Comparison of ENCODE assay signal across 1 cellular context in genomic region chr19:13097331-13098258, GRCh38.
A peak's percentile ranks its signal among the peaks of the same experiment; 100 is the strongest.
TF ChIP-seq lines count a peak whose summit lies in the region.

No MANE protein-coding gene starts in this region.

TF ChIP-seq in K562, 482 proteins besides CTCF, POLR2A, EP300 and RAD21 (continued from another document and continues in another):
- TF ChIP-seq ZNF639 (CRISPR knock-in tag; conservative IDR thresholded peaks at IDR 0.05 in 1 of 2, IDR thresholded peaks at IDR 0.05 in 1 of 2) (peak in 1 of 2 experiments; percentile 19; a peak in 1 of 4 replicates), EGR1 (conservative IDR thresholded peaks at IDR 0.05) (peak; percentile 91), MAX (CRISPR knock-in tag; IDR thresholded peaks at IDR 0.05) (peak; percentile 38; the same call in 1 of the 2 replicates), SUPT5H (IDR thresholded peaks at IDR 0.05) (peak; percentile 76), HMG20B (CRISPR knock-in tag; IDR thresholded peaks at IDR 0.05) (no peak), RB1 (IDR thresholded peaks at IDR 0.05; ENCODE audit: low read depth) (peak; percentile 43), KLF10 (CRISPR knock-in tag; IDR thresholded peaks at IDR 0.05) (peak; percentile 86), TCF3 (CRISPR knock-in tag; IDR thresholded peaks at IDR 0.05) (peak; percentile 26; the same call in 1 of the 2 replicates), PCBP2 (IDR thresholded peaks at IDR 0.05; ENCODE audit: low read depth, low read length, poor library complexity, severe bottlenecking) (no peak), NCOA6 (IDR thresholded peaks at IDR 0.05) (0 out of 2 replicates have a peak, but pooled peaks have one; percentile 6), NONO (IDR thresholded peaks at IDR 0.05; ENCODE audit: low read depth in 2 of 2, low read length in 1 of 2) (peak; percentile 27 to 66; a peak in 3 of 4 replicates), ZNF830 (CRISPR knock-in tag; IDR thresholded peaks at IDR 0.05) (peak; percentile 92; the same call in 1 of the 2 replicates), THAP12 (CRISPR knock-in tag; IDR thresholded peaks at IDR 0.05) (0 out of 2 replicates have a peak, but pooled peaks have one; percentile 17), HDAC6 (IDR thresholded peaks at IDR 0.05; ENCODE audit: low read depth, low read length) (peak; percentile 78; the same call in 1 of the 2 replicates), CREB1 (IDR thresholded peaks at IDR 0.05) (0 out of 2 replicates have a peak, but pooled peaks have one; percentile 20), CREB1 (CRISPR knock-in tag; IDR thresholded peaks at IDR 0.05) (peak; percentile 29; the same call in 1 of the 2 replicates), NFRKB (IDR thresholded peaks at IDR 0.05; ENCODE audit: low read depth) (no peak), PHTF2 (CRISPR knock-in tag; IDR thresholded peaks at IDR 0.05) (peak; percentile 92), ZNF449 (CRISPR knock-in tag; IDR thresholded peaks at IDR 0.05) (no peak), ATF3 (IDR thresholded peaks at IDR 0.05) (no peak), ATF3 (CRISPR knock-in tag; conservative IDR thresholded peaks at IDR 0.05) (no peak), FOXA1 (IDR thresholded peaks at IDR 0.05; ENCODE audit: borderline replicate concordance) (no peak), ZBTB26 (CRISPR knock-in tag; IDR thresholded peaks at IDR 0.05) (peak; percentile 46; the same call in 1 of the 2 replicates), MBD2 (IDR thresholded peaks at IDR 0.05; ENCODE audit: borderline replicate concordance, low read depth) (0 out of 2 replicates have a peak, but pooled peaks have one; percentile 41), ZNF561 (CRISPR knock-in tag; conservative IDR thresholded peaks at IDR 0.05) (peak; percentile 12; the same call in 1 of the 2 replicates), ZBTB1 (CRISPR knock-in tag; IDR thresholded peaks at IDR 0.05; ENCODE audit: borderline replicate concordance, low read depth) (peak; percentile 96), NRF1 (conservative IDR thresholded peaks at IDR 0.05 in 1 of 2, IDR thresholded peaks at IDR 0.05 in 1 of 2) (peak; percentile 19 to 45; a peak in 1 of 4 replicates), SIN3A (IDR thresholded peaks at IDR 0.05; ENCODE audit: borderline replicate concordance in 2 of 2, control insufficient read depth in 1 of 2, low read depth in 2 of 2, low read length in 2 of 2) (peak; percentile 45 to 59; a peak in 2 of 4 replicates), CBX1 (IDR thresholded peaks at IDR 0.05; ENCODE audit: low read depth) (peak; percentile 82; the same call in 1 of the 2 replicates), PHB (CRISPR knock-in tag; IDR thresholded peaks at IDR 0.05) (peak; percentile 94), FOXO4 (CRISPR knock-in tag; IDR thresholded peaks at IDR 0.05) (peak; percentile 80; the same call in 1 of the 2 replicates), POLR2G (IDR thresholded peaks at IDR 0.05; ENCODE audit: low read depth, low read length) (peak; percentile 89), SP1 (CRISPR knock-in tag; IDR thresholded peaks at IDR 0.05) (peak; percentile 59), ETV5 (CRISPR knock-in tag; IDR thresholded peaks at IDR 0.05; ENCODE audit: low read depth) (0 out of 2 replicates have a peak, but pooled peaks have one; percentile 6), BDP1 (IDR thresholded peaks at IDR 0.05; ENCODE audit: insufficient read depth, insufficient read length) (no peak), ZNF668 (CRISPR knock-in tag; IDR thresholded peaks at IDR 0.05) (no peak), TAF1 (IDR thresholded peaks at IDR 0.05; ENCODE audit: control insufficient read depth, extremely low read depth, insufficient read depth, low read length, severe bottlenecking) (peak; percentile 26), RUNX1 (IDR thresholded peaks at IDR 0.05; ENCODE audit: low read depth) (peak; percentile 53; the same call in 1 of the 2 replicates), TEAD1 (CRISPR knock-in tag; IDR thresholded peaks at IDR 0.05) (peak in 1 of 2 experiments; percentile 67; a peak in 2 of 4 replicates), NCOA2 (IDR thresholded peaks at IDR 0.05; ENCODE audit: partially characterized antibody in 2 of 2) (no peak), FIP1L1 (IDR thresholded peaks at IDR 0.05; ENCODE audit: low read depth, low read length, poor library complexity, severe bottlenecking) (peak; percentile 68), KAT8 (IDR thresholded peaks at IDR 0.05; ENCODE audit: low read depth) (no peak), NFIC (IDR thresholded peaks at IDR 0.05) (no peak), TRIM28 (IDR thresholded peaks at IDR 0.05) (no peak), PCBP1 (IDR thresholded peaks at IDR 0.05; ENCODE audit: low read depth, low read length, poor library complexity, severe bottlenecking) (peak; percentile 63), POLR3G (IDR thresholded peaks at IDR 0.05; ENCODE audit: extremely low read depth, insufficient read length, insufficient replicate concordance) (no peak), ZNF764 (CRISPR knock-in tag; IDR thresholded peaks at IDR 0.05; ENCODE audit: low read depth) (0 out of 2 replicates have a peak, but pooled peaks have one; percentile 28)
- TF ChIP-seq, protein P1, sequence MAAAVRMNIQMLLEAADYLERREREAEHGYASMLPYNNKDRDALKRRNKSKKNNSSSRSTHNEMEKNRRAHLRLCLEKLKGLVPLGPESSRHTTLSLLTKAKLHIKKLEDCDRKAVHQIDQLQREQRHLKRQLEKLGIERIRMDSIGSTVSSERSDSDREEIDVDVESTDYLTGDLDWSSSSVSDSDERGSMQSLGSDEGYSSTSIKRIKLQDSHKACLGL (CRISPR knock-in tag; IDR thresholded peaks at IDR 0.05; ENCODE audit: borderline replicate concordance, poor library complexity, severe bottlenecking), result no peak
- TF ChIP-seq, protein P2, sequence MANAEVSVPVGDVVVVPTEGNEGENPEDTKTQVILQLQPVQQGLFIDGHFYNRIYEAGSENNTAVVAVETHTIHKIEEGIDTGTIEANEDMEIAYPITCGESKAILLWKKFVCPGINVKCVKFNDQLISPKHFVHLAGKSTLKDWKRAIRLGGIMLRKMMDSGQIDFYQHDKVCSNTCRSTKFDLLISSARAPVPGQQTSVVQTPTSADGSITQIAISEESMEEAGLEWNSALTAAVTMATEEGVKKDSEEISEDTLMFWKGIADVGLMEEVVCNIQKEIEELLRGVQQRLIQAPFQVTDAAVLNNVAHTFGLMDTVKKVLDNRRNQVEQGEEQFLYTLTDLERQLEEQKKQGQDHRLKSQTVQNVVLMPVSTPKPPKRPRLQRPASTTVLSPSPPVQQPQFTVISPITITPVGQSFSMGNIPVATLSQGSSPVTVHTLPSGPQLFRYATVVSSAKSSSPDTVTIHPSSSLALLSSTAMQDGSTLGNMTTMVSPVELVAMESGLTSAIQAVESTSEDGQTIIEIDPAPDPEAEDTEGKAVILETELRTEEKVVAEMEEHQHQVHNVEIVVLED (CRISPR knock-in tag; IDR thresholded peaks at IDR 0.05), result peak; percentile 52
- TF ChIP-seq, protein P3, sequence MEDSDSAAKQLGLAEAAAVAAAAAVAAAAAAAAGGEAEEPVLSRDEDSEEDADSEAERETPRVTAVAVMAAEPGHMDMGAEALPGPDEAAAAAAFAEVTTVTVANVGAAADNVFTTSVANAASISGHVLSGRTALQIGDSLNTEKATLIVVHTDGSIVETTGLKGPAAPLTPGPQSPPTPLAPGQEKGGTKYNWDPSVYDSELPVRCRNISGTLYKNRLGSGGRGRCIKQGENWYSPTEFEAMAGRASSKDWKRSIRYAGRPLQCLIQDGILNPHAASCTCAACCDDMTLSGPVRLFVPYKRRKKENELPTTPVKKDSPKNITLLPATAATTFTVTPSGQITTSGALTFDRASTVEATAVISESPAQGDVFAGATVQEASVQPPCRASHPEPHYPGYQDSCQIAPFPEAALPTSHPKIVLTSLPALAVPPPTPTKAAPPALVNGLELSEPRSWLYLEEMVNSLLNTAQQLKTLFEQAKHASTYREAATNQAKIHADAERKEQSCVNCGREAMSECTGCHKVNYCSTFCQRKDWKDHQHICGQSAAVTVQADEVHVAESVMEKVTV (CRISPR knock-in tag; IDR thresholded peaks at IDR 0.05), result 0 out of 2 replicates have a peak, but pooled peaks have one; percentile 39
- TF ChIP-seq, protein P4, sequence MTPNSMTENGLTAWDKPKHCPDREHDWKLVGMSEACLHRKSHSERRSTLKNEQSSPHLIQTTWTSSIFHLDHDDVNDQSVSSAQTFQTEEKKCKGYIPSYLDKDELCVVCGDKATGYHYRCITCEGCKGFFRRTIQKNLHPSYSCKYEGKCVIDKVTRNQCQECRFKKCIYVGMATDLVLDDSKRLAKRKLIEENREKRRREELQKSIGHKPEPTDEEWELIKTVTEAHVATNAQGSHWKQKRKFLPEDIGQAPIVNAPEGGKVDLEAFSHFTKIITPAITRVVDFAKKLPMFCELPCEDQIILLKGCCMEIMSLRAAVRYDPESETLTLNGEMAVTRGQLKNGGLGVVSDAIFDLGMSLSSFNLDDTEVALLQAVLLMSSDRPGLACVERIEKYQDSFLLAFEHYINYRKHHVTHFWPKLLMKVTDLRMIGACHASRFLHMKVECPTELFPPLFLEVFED (CRISPR knock-in tag; conservative IDR thresholded peaks at IDR 0.05), result peak; percentile 88
- TF ChIP-seq, protein P5, sequence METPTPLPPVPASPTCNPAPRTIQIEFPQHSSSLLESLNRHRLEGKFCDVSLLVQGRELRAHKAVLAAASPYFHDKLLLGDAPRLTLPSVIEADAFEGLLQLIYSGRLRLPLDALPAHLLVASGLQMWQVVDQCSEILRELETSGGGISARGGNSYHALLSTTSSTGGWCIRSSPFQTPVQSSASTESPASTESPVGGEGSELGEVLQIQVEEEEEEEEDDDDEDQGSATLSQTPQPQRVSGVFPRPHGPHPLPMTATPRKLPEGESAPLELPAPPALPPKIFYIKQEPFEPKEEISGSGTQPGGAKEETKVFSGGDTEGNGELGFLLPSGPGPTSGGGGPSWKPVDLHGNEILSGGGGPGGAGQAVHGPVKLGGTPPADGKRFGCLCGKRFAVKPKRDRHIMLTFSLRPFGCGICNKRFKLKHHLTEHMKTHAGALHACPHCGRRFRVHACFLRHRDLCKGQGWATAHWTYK (CRISPR knock-in tag; IDR thresholded peaks at IDR 0.05), result peak; percentile 35; the same call in 1 of the 2 replicates
